21 cellular contexts compared by ENCODE assay signal in genomic region chr1:217211484-217211883, GRCh38.
DNase-seq lines count a peak whose midpoint lies in the region; ATAC-seq and TF ChIP-seq lines count a peak whose summit lies in the region.
"Had no signal": no experiment of that assay in that cellular context is flagged by ENCODE, and none has a peak within 500 bp of the region (broad histone marks: within the 10 kb centered on the region; RNA-seq: fewer than 3 reads in every experiment).

No MANE protein-coding gene starts in this region.

- H3K27me3 Mint-ChIP-seq in activated CD8-positive, alpha-beta T cell treated with anti-CD3 and anti-CD28 coated beads for 36 hours = no peaks in the 10 kb centered on the region
- H3K27me3 Mint-ChIP-seq: CD4-positive, CD25-positive, alpha-beta regulatory T cell; IgD-negative memory B cell had no signal

- POLR2A ChIA-PET in activated CD8-positive, alpha-beta T cell treated with anti-CD3 and anti-CD28 coated beads for 36 hours (lab: Charles Lee) = no interaction called here

- H3K36me3 Mint-ChIP-seq in activated CD8-positive, alpha-beta T cell treated with anti-CD3 and anti-CD28 coated beads for 36 hours (ENCODE audit: low read depth) = no peaks in the 10 kb centered on the region
- H3K36me3 Mint-ChIP-seq: CD4-positive, CD25-positive, alpha-beta regulatory T cell; IgD-negative memory B cell had no signal

- H3K4me3 Mint-ChIP-seq in activated CD8-positive, alpha-beta T cell treated with anti-CD3 and anti-CD28 coated beads for 36 hours = no peak overlapping the region
- H3K4me3 Mint-ChIP-seq: activated naive CD4-positive, alpha-beta T cell treated with anti-CD3 and anti-CD28 coated beads for 36 hours; activated T-cell treated with anti-CD3 and anti-CD28 coated beads, Interleukin-2, amount 50 U/mL, for 72 hours; CD4-positive, CD25-positive, alpha-beta regulatory T cell; endodermal cell; HFFc6; IgD-negative memory B cell; T-helper 1 cell treated with Interleukin-12 subunit alpha and Interleukin-12 subunit beta and Interleukin-4 antibody, amounts not matched to agents 30 μg/mL and 1 μg/mL, for 36 hours had no signal

- peak; percentile 78 for ATAC-seq in GM18511 (IDR thresholded peaks at IDR 0.05; ENCODE audit: unreplicated experiment)
- peak; percentile 83 for ATAC-seq in GM21717 (IDR thresholded peaks at IDR 0.05; ENCODE audit: unreplicated experiment)
- peak; percentile 89 for ATAC-seq in HG03039 (IDR thresholded peaks at IDR 0.05; ENCODE audit: unreplicated experiment)
- ATAC-seq in HG03460 (IDR thresholded peaks at IDR 0.05; ENCODE audit: unreplicated experiment) = no peak
- no peak for ATAC-seq in activated CD8-positive, alpha-beta T cell treated with anti-CD3 and anti-CD28 coated beads for 36 hours
- ATAC-seq: activated T-cell treated with anti-CD3 and anti-CD28 coated beads, Interleukin-2, amount 50 U/mL, for 72 hours had no signal

- no peaks in the 10 kb centered on the region for H3K4me1 Mint-ChIP-seq in activated CD8-positive, alpha-beta T cell treated with anti-CD3 and anti-CD28 coated beads for 36 hours (ENCODE audit: low read depth)
- H3K4me1 Mint-ChIP-seq: CD4-positive, CD25-positive, alpha-beta regulatory T cell; IgD-negative memory B cell had no signal

- H3K9me3 Mint-ChIP-seq in activated CD8-positive, alpha-beta T cell treated with anti-CD3 and anti-CD28 coated beads for 36 hours = peaks cover 1% of the 10 kb centered on the region

- intact Hi-C loops in activated CD8-positive, alpha-beta T cell treated with anti-CD3 and anti-CD28 coated beads for 36 hours (cut with micrococcal nuclease) = no loop called here

- CTCF ChIA-PET in activated CD8-positive, alpha-beta T cell treated with anti-CD3 and anti-CD28 coated beads for 36 hours (lab: Charles Lee) = no interaction called here

- H3K27ac Mint-ChIP-seq in activated CD8-positive, alpha-beta T cell treated with anti-CD3 and anti-CD28 coated beads for 36 hours = no peak overlapping the region
- H3K27ac Mint-ChIP-seq: activated naive CD4-positive, alpha-beta T cell treated with anti-CD3 and anti-CD28 coated beads for 36 hours; activated T-cell treated with anti-CD3 and anti-CD28 coated beads, Interleukin-2, amount 50 U/mL, for 72 hours; CD4-positive, CD25-positive, alpha-beta regulatory T cell; endodermal cell; HFFc6; IgD-negative memory B cell; T-helper 1 cell treated with Interleukin-12 subunit alpha and Interleukin-12 subunit beta and Interleukin-4 antibody, amounts not matched to agents 30 μg/mL and 1 μg/mL, for 36 hours had no signal

- TF ChIP-seq CTCF in GM20000 (IDR thresholded peaks at IDR 0.05; ENCODE audit: extremely low read depth, missing control alignments) = no peak
- TF ChIP-seq CTCF in activated CD8-positive, alpha-beta T cell treated with anti-CD3 and anti-CD28 coated beads for 36 hours (IDR thresholded peaks at IDR 0.05) = no peak

- DNase-seq in foreskin melanocyte (peak; percentile 8), GM20000 (ENCODE audit: low spot score) (no peak), HT-29 (ENCODE audit: low spot score) (no peak)
- DNase-seq in activated CD8-positive, alpha-beta T cell treated with anti-CD3 and anti-CD28 coated beads for 36 hours = no peak
- DNase-seq: activated naive CD4-positive, alpha-beta T cell treated with anti-CD3 and anti-CD28 coated beads for 36 hours; activated T-cell treated with anti-CD3 and anti-CD28 coated beads, Interleukin-2, amount 50 U/mL, for 72 hours; CD4-positive, CD25-positive, alpha-beta regulatory T cell; cortex of kidney; DMS 273 treated with DMSO at 0.1 percent for 48 hours; endodermal cell; HFFc6; NCI-H2107; NCI-H510A; stimulated activated CD4-positive, alpha-beta T cell treated with anti-CD3 and anti-CD28 coated beads, Interleukin-1b, Interleukin-23, amount 100 ng/mL, for 48 hours; uterus had no signal

Comparison
In these comparisons a context has a peak if more than half of its experiments do, and no peak if none do; other contexts are left out.
1. ATAC-seq: peak in GM18511 (single experiment), GM21717 (single experiment) and HG03039 (single experiment); none in HG03460 (single experiment) and activated CD8-positive, alpha-beta T cell treated with anti-CD3 and anti-CD28 coated beads for 36 hours (single experiment).